15 cellular contexts compared by ENCODE assay signal in genomic region chr4:53459548-53459947, GRCh38.
DNase-seq lines count a peak whose midpoint lies in the region; ATAC-seq and TF ChIP-seq lines count a peak whose summit lies in the region.
"Had no signal": no experiment of that assay in that cellular context is flagged by ENCODE, and none has a peak within 500 bp of the region (broad histone marks: within the 10 kb centered on the region; RNA-seq: fewer than 3 reads in every experiment).

No MANE protein-coding gene starts in this region.

- no peaks in the 10 kb centered on the region for H3K9me3 ChIP-seq in hepatocyte (ENCODE audit: low read depth)
- H3K9me3 ChIP-seq: BE2C, breast epithelium, stomach had no signal

- peak; percentile 44 for DNase-seq in HCEC 1CT
- peak; percentile 62 for DNase-seq in amniotic epithelial cell (ENCODE audit: low read depth)
- DNase-seq in hepatocyte (ENCODE audit: low spot score) = peak; percentile 40
- no peak for DNase-seq in activated gamma-delta T cell (lab: John Stamatoyannopoulos, UW)
- DNase-seq: activated CD4-positive, alpha-beta T cell treated with anti-CD3 and anti-CD28 coated beads for 4 hours; BE2C; Karpas-422; NCI-H2171; retina; stomach had no signal

- H3K4me1 ChIP-seq in ACC112 (ENCODE audit: control insufficient read depth, insufficient read depth, low read length, unreplicated experiment) (peaks cover 30% of the 10 kb centered on the region), hepatocyte (ENCODE audit: insufficient read depth) (peaks cover 18% of the 10 kb centered on the region)
- H3K4me1 ChIP-seq: BE2C, breast epithelium had no signal

- H2AFZ ChIP-seq in ACC112 (ENCODE audit: low read length, unreplicated experiment) (no peak overlapping the region), hepatocyte (no peak overlapping the region)

- no peak for ATAC-seq in HG02973 (IDR thresholded peaks at IDR 0.05; ENCODE audit: unreplicated experiment)
- ATAC-seq in HG03039 (IDR thresholded peaks at IDR 0.05; ENCODE audit: unreplicated experiment) = no peak
- ATAC-seq in GM21737 (IDR thresholded peaks at IDR 0.05; ENCODE audit: unreplicated experiment) = no peak

- H3K36me3 ChIP-seq in ACC112 (ENCODE audit: insufficient read depth, low read length) (peaks cover 54% of the 10 kb centered on the region), hepatocyte (replicated peaks; ENCODE audit: insufficient read depth, low read depth) (peaks cover 11% of the 10 kb centered on the region)

- H3K27ac ChIP-seq in ACC112 (ENCODE audit: low read depth, low read length) (peak overlapping the region; percentile 31), hepatocyte (peak overlapping the region; percentile 57)
- H3K27ac ChIP-seq: breast epithelium, stomach had no signal

- no peaks in the 10 kb centered on the region for H4K20me1 ChIP-seq in hepatocyte (ENCODE audit: insufficient read depth, poor library complexity, severe bottlenecking)

- H3K27me3 ChIP-seq in ACC112 (ENCODE audit: insufficient read depth, low read length) (no peaks in the 10 kb centered on the region), hepatocyte (no peaks in the 10 kb centered on the region)
- H3K27me3 ChIP-seq: BE2C, breast epithelium, stomach had no signal

- H3K4me3 ChIP-seq in ACC112 (ENCODE audit: low read depth, low read length) (no peak overlapping the region), hepatocyte (no peak overlapping the region)
- H3K4me3 ChIP-seq: breast epithelium, stomach had no signal

- no peak for TF ChIP-seq CTCF in hepatocyte (IDR thresholded peaks at IDR 0.05; ENCODE audit: poor library complexity)

- H3K79me2 ChIP-seq in ACC112 (ENCODE audit: control insufficient read depth, insufficient read depth, low read length, unreplicated experiment) (no peaks in the 10 kb centered on the region), hepatocyte (peaks cover 3% of the 10 kb centered on the region)

- no peaks in the 10 kb centered on the region for H3K9me2 ChIP-seq in hepatocyte (replicated peaks; ENCODE audit: insufficient read depth)

- H3K4me2 ChIP-seq in hepatocyte = peak overlapping the region; percentile 21
